25 cellular contexts compared by ENCODE assay signal in genomic region chr10:60607409-60607808, GRCh38.
"Had no signal": no experiment of that assay in that cellular context is flagged by ENCODE, and none has a peak within 500 bp of the region (broad histone marks: within the 10 kb centered on the region; RNA-seq: fewer than 3 reads in every experiment).

No MANE protein-coding gene starts in this region.

- H3K27me3 Mint-ChIP-seq: memory B cell; stimulated activated naive CD8-positive, alpha-beta T cell treated with anti-CD3 and anti-CD28 coated beads, Interleukin-15, amount 100 ng/mL, for 72 hours had no signal

- DNase-seq: effector CD4-positive, alpha-beta T cell; heart left ventricle; kidney; natural killer cell; pancreas; right lobe of liver; stimulated activated CD4-positive, alpha-beta T cell treated with anti-CD3 and anti-CD28 coated beads, Interleukin-12 subunit alpha, Interleukin-12 subunit beta, amount 100 ng/mL, for 4 hours; stimulated activated CD4-positive, alpha-beta T cell treated with anti-CD3 and anti-CD28 coated beads, Interleukin-1b, Interleukin-23, amount 100 ng/mL, for 48 hours; stimulated activated CD4-positive, alpha-beta T cell treated with anti-CD3 and anti-CD28 coated beads, Interleukin-4, amount 100 ng/mL, for 1 hour; stimulated activated CD8-positive, alpha-beta memory T cell treated with anti-CD3 and anti-CD28 coated beads, Interleukin-4, amount 100 ng/mL, for 48 hours; stimulated activated naive CD4-positive, alpha-beta T cell; stimulated activated naive CD8-positive, alpha-beta T cell treated with anti-CD3 and anti-CD28 coated beads, Interleukin-15, amount 100 ng/mL, for 72 hours; transverse colon; upper lobe of right lung; uterus had no signal

- H3K9me3 ChIP-seq: gastroesophageal sphincter, heart left ventricle, neutrophil, pancreas, right lobe of liver, suprapubic skin, transverse colon, upper lobe of right lung, uterus had no signal

- H3K27ac ChIP-seq: foreskin keratinocyte, gastroesophageal sphincter, heart left ventricle, hepatocyte, pancreas, right lobe of liver, suprapubic skin, transverse colon, upper lobe of right lung, uterus had no signal

- H3K36me3 ChIP-seq: gastroesophageal sphincter, heart left ventricle, neutrophil, pancreas, right lobe of liver, suprapubic skin, transverse colon, upper lobe of right lung, uterus had no signal

- ATAC-seq: gastroesophageal sphincter; left lobe of liver; natural killer cell; pancreas; right lobe of liver; stimulated activated naive CD8-positive, alpha-beta T cell treated with anti-CD3 and anti-CD28 coated beads, Interleukin-15, amount 100 ng/mL, for 72 hours had no signal

- H3K79me2 ChIP-seq: hepatocyte had no signal

- H3K4me3 Mint-ChIP-seq: memory B cell; natural killer cell; neural crest cell; stimulated activated naive CD8-positive, alpha-beta T cell treated with anti-CD3 and anti-CD28 coated beads, Interleukin-15, amount 100 ng/mL, for 72 hours had no signal

- H3K27ac Mint-ChIP-seq: memory B cell; natural killer cell; stimulated activated naive CD8-positive, alpha-beta T cell treated with anti-CD3 and anti-CD28 coated beads, Interleukin-15, amount 100 ng/mL, for 72 hours had no signal

- H3K4me3 ChIP-seq: dorsolateral prefrontal cortex, gastroesophageal sphincter, heart left ventricle, hepatocyte, lung, pancreas, right lobe of liver, suprapubic skin, transverse colon, upper lobe of right lung, uterus had no signal

- H3K9me3 Mint-ChIP-seq: memory B cell; natural killer cell; neural crest cell; stimulated activated naive CD8-positive, alpha-beta T cell treated with anti-CD3 and anti-CD28 coated beads, Interleukin-15, amount 100 ng/mL, for 72 hours had no signal

- H3K4me2 ChIP-seq: hepatocyte had no signal

- H2AFZ ChIP-seq: hepatocyte had no signal

- H3K4me1 ChIP-seq: gastroesophageal sphincter, pancreas, right lobe of liver, suprapubic skin, transverse colon, upper lobe of right lung, uterus had no signal

- H3K27me3 ChIP-seq: dorsolateral prefrontal cortex, foreskin keratinocyte, gastroesophageal sphincter, heart left ventricle, hepatocyte, neutrophil, pancreas, right lobe of liver, suprapubic skin, transverse colon, upper lobe of right lung, uterus had no signal

- H3K4me1 Mint-ChIP-seq: memory B cell, natural killer cell had no signal

- H3K36me3 Mint-ChIP-seq: natural killer cell had no signal
